In the genomic region with DNA sequence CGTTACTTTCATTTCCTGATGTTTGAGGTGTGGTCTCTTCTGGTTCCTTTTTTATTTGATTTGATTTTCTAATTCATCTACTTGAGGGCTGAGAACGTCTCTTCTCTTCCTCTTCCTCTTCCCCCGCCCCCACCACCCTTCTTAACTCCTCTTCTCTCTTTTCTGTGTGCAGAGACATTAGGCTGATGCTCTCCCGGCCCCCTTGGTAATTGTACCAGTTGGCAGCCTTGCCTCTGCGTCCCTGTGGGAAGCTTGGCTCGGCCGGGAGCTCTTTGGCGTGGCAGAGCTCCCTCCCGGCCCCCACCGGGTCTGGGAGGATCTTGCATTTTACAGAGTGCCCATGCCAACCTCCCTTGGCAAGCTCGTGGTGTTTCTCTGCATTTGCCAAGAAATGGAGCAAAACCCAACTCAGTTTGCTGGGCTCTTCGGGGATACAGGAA, we compare ENCODE assay signal across 12 cellular contexts. TPM values are rescaled to one million over a fixed set of nuclear protein-coding genes. Genes with fewer than 3 reads are reported as not detected.
DNase-seq lines count a peak whose midpoint lies in the region; ATAC-seq lines count a peak whose summit lies in the region.
"Had no signal": no experiment of that assay in that cellular context is flagged by ENCODE, and none has a peak within 500 bp of the region (broad histone marks: within the 10 kb centered on the region; RNA-seq: fewer than 3 reads in every experiment).

No MANE protein-coding gene starts in this region.

- no peak overlapping the region for H3K14ac ChIP-seq in trophoblast cell (ENCODE audit: low read length)

- no peak overlapping the region for H2BK12ac ChIP-seq in trophoblast cell (ENCODE audit: low read length)

- H3K4ac ChIP-seq in trophoblast cell (ENCODE audit: low read depth, low read length), result no peak overlapping the region

- H3K27me3 ChIP-seq in esophagus (ENCODE audit: control insufficient read depth in 1 of 2, insufficient read depth in 2 of 2, low read length in 2 of 2) (no peaks in the 10 kb centered on the region), trophoblast cell (ENCODE audit: insufficient read depth, low read length) (no peaks in the 10 kb centered on the region)

- no peak overlapping the region for H2BK120ac ChIP-seq in trophoblast cell (ENCODE audit: insufficient read depth, low read length, poor library complexity)

- no peak overlapping the region for H3K4me3 ChIP-seq in esophagus (ENCODE audit: low read depth in 1 of 2, low read length in 2 of 2)
- H3K4me3 ChIP-seq in trophoblast cell (ENCODE audit: low read depth, low read length), result peak overlapping the region; percentile 48

- H3K18ac ChIP-seq in trophoblast cell (ENCODE audit: low read length), result no peak overlapping the region

- no peak overlapping the region for H3K4me2 ChIP-seq in trophoblast cell (ENCODE audit: low read length)
- H3K4me2 ChIP-seq: KMS-11 had no signal

- H2BK5ac ChIP-seq in trophoblast cell (ENCODE audit: low read depth, low read length, poor library complexity), result no peak overlapping the region

- H3K27ac ChIP-seq in esophagus (ENCODE audit: low read depth in 2 of 2, low read length in 1 of 2) (peak overlapping the region; percentile 24 to 47), trophoblast cell (ENCODE audit: low read depth, low read length) (no peak overlapping the region)
- H3K27ac ChIP-seq: KMS-11 had no signal

- H3K9ac ChIP-seq in trophoblast cell (ENCODE audit: low read length), result no peak overlapping the region
- H3K9ac ChIP-seq: KMS-11 had no signal

- no peak overlapping the region for H2AFZ ChIP-seq in trophoblast cell (ENCODE audit: insufficient read depth, low read length, poor library complexity)

- ATAC-seq in HG02970 (IDR thresholded peaks at IDR 0.05; ENCODE audit: low FRiP score, unreplicated experiment), result no peak
- ATAC-seq: activated CD4-positive, alpha-beta T cell treated with anti-CD3 and anti-CD28 coated beads for 36 hours; Panc1 had no signal

- no peak overlapping the region for H4K91ac ChIP-seq in trophoblast cell (ENCODE audit: low read depth, low read length)

- no peak overlapping the region for H4K12ac ChIP-seq in trophoblast cell (ENCODE audit: low read depth, low read length)

- 21 to 31% methylated on average over 12 of the region's 12 CpGs for WGBS in esophagus, 2 donors
- WGBS in trophoblast cell (ENCODE audit: extremely low coverage, insufficient coverage, insufficient read length), result no CpG with 5 or more reads among the region's 12 CpGs

- no peak overlapping the region for H3K23ac ChIP-seq in trophoblast cell (ENCODE audit: low read length)

- no peaks in the 10 kb centered on the region for H3K36me3 ChIP-seq in esophagus (ENCODE audit: control insufficient read depth in 2 of 2, insufficient read depth in 2 of 2, low read length in 1 of 2)
- no peaks in the 10 kb centered on the region for H3K36me3 ChIP-seq in trophoblast cell (ENCODE audit: control insufficient read depth in 1 of 2, insufficient read depth in 2 of 2, low read length in 2 of 2)

- in situ Hi-C loops in ACHN (cut with HindIII; ENCODE audit: low pct_ligation_motif_present, low pct_unique_long_range_greater_than_20kb, low sequenced_read_pairs), result no loop called here

- H3K79me1 ChIP-seq in trophoblast cell (ENCODE audit: low read length), result no peaks in the 10 kb centered on the region

- H3K4me1 ChIP-seq in esophagus (ENCODE audit: control insufficient read depth in 2 of 2, insufficient read depth in 2 of 2, low read length in 1 of 2) (peaks cover 2 to 7% of the 10 kb centered on the region in 2 donors), trophoblast cell (ENCODE audit: control insufficient read depth in 1 of 2, insufficient read depth in 2 of 2, low read length in 2 of 2) (peaks cover 2 to 6% of the 10 kb centered on the region in 2 experiments)

- peak in 9 of 14 donors; percentile 15 to 80 (median 54) for DNase-seq in C1 segment of cervical spinal cord (lab: John Stamatoyannopoulos, UW)
- peak; percentile 87 for DNase-seq in NCI-H69 (lab: John Stamatoyannopoulos, UW)
- no peak for DNase-seq in trophoblast cell
- DNase-seq in NCI-H345 treated with DMSO at 0.1 percent for 48 hours (lab: John Stamatoyannopoulos, UW; ENCODE audit: unreplicated experiment), result no peak
- DNase-seq in iPS-NIHi11 (ENCODE audit: low spot score), result no peak
- DNase-seq in ACHN, result no peak
- DNase-seq: activated CD4-positive, alpha-beta T cell treated with anti-CD3 and anti-CD28 coated beads for 36 hours; CD8-positive, alpha-beta memory T cell had no signal

- no peak overlapping the region for H2AK5ac ChIP-seq in trophoblast cell (ENCODE audit: low read length)

- H4K8ac ChIP-seq in trophoblast cell (ENCODE audit: low read depth, low read length), result no peak overlapping the region

- H3K79me2 ChIP-seq in trophoblast cell (ENCODE audit: control insufficient read depth, insufficient read depth, low read length, poor library complexity), result no peaks in the 10 kb centered on the region

- no peaks in the 10 kb centered on the region for H3K9me3 ChIP-seq in esophagus (ENCODE audit: control insufficient read depth in 2 of 2, insufficient read depth in 1 of 2, low read depth in 1 of 2, low read length in 1 of 2)
- peaks cover 4% of the 10 kb centered on the region for H3K9me3 ChIP-seq in trophoblast cell (ENCODE audit: insufficient read depth, low read depth, low read length)

RNA-seq across cellular contexts. Expression of gene CRYAA, which starts 19.9 kb away (rescaled TPM):
- polyA plus RNA-seq in esophagus, result not detected
- not detected in 2 replicates for polyA plus RNA-seq in trophoblast cell (2013)
- polyA plus RNA-seq: CD8-positive, alpha-beta memory T cell had no signal

Comparison
In these comparisons a context has a peak if more than half of its experiments do, and no peak if none do; other contexts are left out.
1. DNase-seq: peak in C1 segment of cervical spinal cord (9 of 14) and NCI-H69 (single experiment); none in trophoblast cell (0 of 2), NCI-H345 treated with DMSO at 0.1 percent for 48 hours (single experiment), iPS-NIHi11 (single experiment) and ACHN (single experiment).